ENCODE assay signal across 8 cellular contexts in the genomic region with DNA sequence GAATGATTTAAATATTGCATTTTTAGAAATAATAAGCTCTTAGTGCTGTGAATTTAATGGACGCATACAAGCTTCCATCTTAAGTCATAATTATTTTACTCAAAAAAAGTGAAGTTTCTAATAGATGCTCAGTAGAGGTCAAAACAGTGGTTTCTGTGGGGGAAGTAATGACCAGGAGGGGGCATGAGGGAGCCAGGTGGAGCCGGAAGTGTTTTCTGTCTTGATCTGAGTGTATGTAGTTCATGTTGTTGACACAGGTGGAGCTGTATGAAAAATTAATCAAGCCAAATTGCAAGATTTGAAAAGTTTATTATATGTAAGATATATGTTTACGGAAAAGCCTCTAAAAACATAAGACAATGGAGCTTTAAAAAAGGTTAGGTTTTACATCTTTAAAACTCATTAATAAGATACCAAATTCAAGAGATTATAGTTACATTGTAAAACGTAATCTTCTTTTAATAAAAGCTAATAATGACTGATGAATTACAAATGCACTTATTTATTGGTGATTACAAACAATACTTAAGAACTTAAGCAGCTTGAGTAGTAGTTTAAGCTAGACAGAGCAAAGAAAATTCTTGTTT.
DNase-seq lines count a peak whose midpoint lies in the region; ATAC-seq and TF ChIP-seq lines count a peak whose summit lies in the region.

No MANE protein-coding gene starts in this region.

- peaks cover 15% of the 10 kb centered on the region for H3K4me1 Mint-ChIP-seq in activated CD8-positive, alpha-beta T cell treated with anti-CD3 and anti-CD28 coated beads, Interleukin-2, amount 10 ng/mL, durations not matched to agents 7 days and 5 days (ENCODE audit: low read depth)

- no peaks in the 10 kb centered on the region for H3K36me3 Mint-ChIP-seq in activated CD8-positive, alpha-beta T cell treated with anti-CD3 and anti-CD28 coated beads, Interleukin-2, amount 10 ng/mL, durations not matched to agents 7 days and 5 days (ENCODE audit: low read depth)

- H3K9ac ChIP-seq in fibroblast of lung (ENCODE audit: insufficient read depth, low read length), result no peak overlapping the region

- peak; percentile 67 to 79 for TF ChIP-seq CTCF in fibroblast of lung (conservative IDR thresholded peaks at IDR 0.05 in 1 of 2, IDR thresholded peaks at IDR 0.05 in 1 of 2; ENCODE audit: low read depth in 1 of 2, low read length in 2 of 2)

- ATAC-seq in GM19025 (IDR thresholded peaks at IDR 0.05; ENCODE audit: low read depth, unreplicated experiment) (peak; percentile 86), HG03103 (IDR thresholded peaks at IDR 0.05; ENCODE audit: low read depth, unreplicated experiment) (peak; percentile 98)
- peak; percentile 87 for ATAC-seq in activated CD8-positive, alpha-beta T cell treated with anti-CD3 and anti-CD28 coated beads, Interleukin-2, amount 10 ng/mL, durations not matched to agents 7 days and 5 days

- no peaks in the 10 kb centered on the region for H3K9me3 Mint-ChIP-seq in activated CD8-positive, alpha-beta T cell treated with anti-CD3 and anti-CD28 coated beads, Interleukin-2, amount 10 ng/mL, durations not matched to agents 7 days and 5 days (ENCODE audit: insufficient read depth)

- H3K4me2 ChIP-seq in fibroblast of lung (ENCODE audit: extremely low read depth, insufficient read depth, low read length), result no peak overlapping the region

- H3K4me3 ChIP-seq in fibroblast of lung (replicated peaks in 1 of 4; ENCODE audit: control extremely low read depth in 1 of 4, insufficient read depth in 1 of 4, low read depth in 3 of 4, low read length in 4 of 4), result no peak overlapping the region

- POLR2A ChIA-PET in activated CD8-positive, alpha-beta T cell treated with anti-CD3 and anti-CD28 coated beads, Interleukin-2, amount 10 ng/mL, durations not matched to agents 7 days and 5 days (lab: Charles Lee), result interaction anchor here (1.0 to 1.2 kb wide), 2 partner anchors 74 to 156 kb away, joined by 4 read pairs; partner anchors contain the start of gene SF3B5

- H4K20me1 ChIP-seq in fibroblast of lung (ENCODE audit: control insufficient read depth, extremely low read depth, insufficient read depth, low read length), result peaks cover 1% of the 10 kb centered on the region

- peaks cover 5% of the 10 kb centered on the region for H3K27me3 Mint-ChIP-seq in activated CD8-positive, alpha-beta T cell treated with anti-CD3 and anti-CD28 coated beads, Interleukin-2, amount 10 ng/mL, durations not matched to agents 7 days and 5 days (ENCODE audit: low read depth)

- DNase-seq in COLO829 (ENCODE audit: low spot score) (peak; percentile 48), NCI-H526 (lab: John Stamatoyannopoulos, UW) (peak; percentile 2 to 73), fibroblast of lung (ENCODE audit: low read depth in 2 of 2) (peak; percentile 29 to 53), hippocampal formation (lab: John Stamatoyannopoulos, UW) (no peak)
- DNase-seq in activated CD8-positive, alpha-beta T cell treated with anti-CD3 and anti-CD28 coated beads, Interleukin-2, amount 10 ng/mL, durations not matched to agents 7 days and 5 days, result peak; percentile 77
- peak; percentile 31 for DNase-seq in stimulated activated CD4-positive, alpha-beta T cell treated with anti-CD3 and anti-CD28 coated beads, Interleukin-12 subunit alpha, Interleukin-12 subunit beta, amount 100 ng/mL, for 4 hours

- CTCF ChIA-PET in activated CD8-positive, alpha-beta T cell treated with anti-CD3 and anti-CD28 coated beads, Interleukin-2, amount 10 ng/mL, durations not matched to agents 7 days and 5 days (lab: Charles Lee), result interaction anchor here (0.6 to 10.8 kb wide), 74 partner anchors 8 to 628 kb away, joined by 3 to 161 read pairs (median 4); partner anchors contain the start of genes FUCA2, LTV1, SF3B5 and ZC2HC1B

- H3K79me2 ChIP-seq in fibroblast of lung (ENCODE audit: control insufficient read depth, insufficient read depth, low read length), result no peaks in the 10 kb centered on the region

- no peak overlapping the region for H2AFZ ChIP-seq in fibroblast of lung (ENCODE audit: low read length)

- H3K27me3 ChIP-seq in fibroblast of lung (ENCODE audit: control insufficient read depth, insufficient read depth, low read length), result peaks cover 2% of the 10 kb centered on the region

- H3K27ac ChIP-seq in fibroblast of lung (ENCODE audit: insufficient read depth, low read length), result no peak overlapping the region

- no peak overlapping the region for H3K27ac Mint-ChIP-seq in activated CD8-positive, alpha-beta T cell treated with anti-CD3 and anti-CD28 coated beads, Interleukin-2, amount 10 ng/mL, durations not matched to agents 7 days and 5 days

- no peaks in the 10 kb centered on the region for H3K9me3 ChIP-seq in fibroblast of lung (ENCODE audit: control insufficient read depth, insufficient read depth, low read depth, low read length)

- no peaks in the 10 kb centered on the region for H3K4me1 ChIP-seq in fibroblast of lung (ENCODE audit: control insufficient read depth, extremely low read depth, insufficient read depth, low read length)

- H3K36me3 ChIP-seq in fibroblast of lung (ENCODE audit: control insufficient read depth, insufficient read depth, low read length), result no peaks in the 10 kb centered on the region

- H3K4me3 Mint-ChIP-seq in activated CD8-positive, alpha-beta T cell treated with anti-CD3 and anti-CD28 coated beads, Interleukin-2, amount 10 ng/mL, durations not matched to agents 7 days and 5 days, result no peak overlapping the region

Comparison
In these comparisons a context has a peak if more than half of its experiments do, and no peak if none do; other contexts are left out.
1. DNase-seq: peak in COLO829 (single experiment), NCI-H526 (2 of 2), activated CD8-positive, alpha-beta T cell treated with anti-CD3 and anti-CD28 coated beads, Interleukin-2, amount 10 ng/mL, durations not matched to agents 7 days and 5 days (single experiment), fibroblast of lung (2 of 2) and stimulated activated CD4-positive, alpha-beta T cell treated with anti-CD3 and anti-CD28 coated beads, Interleukin-12 subunit alpha, Interleukin-12 subunit beta, amount 100 ng/mL, for 4 hours (single experiment); none in hippocampal formation (0 of 2).
2. Peak in every context shown above with its lines, with median percentiles within 50 percentile points of each other: ATAC-seq.